ENCODE assay signal across 21 cellular contexts in genomic region chr4:133584714-133585113, GRCh38.
DNase-seq lines count a peak whose midpoint lies in the region; ATAC-seq, FAIRE-seq and TF ChIP-seq lines count a peak whose summit lies in the region.
"Had no signal": no experiment of that assay in that cellular context is flagged by ENCODE, and none has a peak within 500 bp of the region (broad histone marks: within the 10 kb centered on the region; RNA-seq: fewer than 3 reads in every experiment).

No MANE protein-coding gene starts in this region.

- dilution Hi-C loops in mammary epithelial cell (cut with HindIII; ENCODE audit: low sequenced_read_pairs): no loop called here

- no peak overlapping the region for H2AFZ ChIP-seq in mammary epithelial cell (ENCODE audit: low read depth, low read length)
- H2AFZ ChIP-seq: PC-9 had no signal

- H3K27ac Mint-ChIP-seq in activated CD4-positive, alpha-beta T cell treated with anti-CD3 and anti-CD28 coated beads, Interleukin-2, amount 10 ng/mL, durations not matched to agents 24 days and 14 days: no peak overlapping the region
- H3K27ac Mint-ChIP-seq: activated CD8-positive, alpha-beta T cell treated with anti-CD3 and anti-CD28 coated beads, Interleukin-2, amount 10 ng/mL, durations not matched to agents 7 days and 5 days; activated naive CD4-positive, alpha-beta T cell treated with anti-CD3 and anti-CD28 coated beads, Interleukin-2, amount 10 ng/mL, durations not matched to agents 7 days and 5 days; nephron had no signal

- FAIRE-seq in small intestine (lab: Jason Lieb, UNC): no peak

- no peak overlapping the region for H3K9ac ChIP-seq in mammary epithelial cell (ENCODE audit: insufficient read depth, low read length)

- H3K4me3 ChIP-seq in brain microvascular endothelial cell (ENCODE audit: low read depth, low read length) (no peak overlapping the region), small intestine (ENCODE audit: low read depth in 1 of 2, low read length in 2 of 2) (no peak overlapping the region), mammary epithelial cell (replicated peaks in 1 of 3; ENCODE audit: insufficient read depth in 1 of 3, low read depth in 2 of 3, low read length in 3 of 3) (no peak overlapping the region), dorsolateral prefrontal cortex (no peak overlapping the region)
- H3K4me3 ChIP-seq: PC-9, SJCRH30 had no signal

- no peak overlapping the region for H3K4me2 ChIP-seq in mammary epithelial cell (ENCODE audit: insufficient read depth, low read depth, low read length)
- H3K4me2 ChIP-seq: PC-9 had no signal

- TF ChIP-seq CTCF in LNCAP (IDR thresholded peaks at IDR 0.05) (peak; percentile 9; the same call in 1 of the 2 replicates), brain microvascular endothelial cell (IDR thresholded peaks at IDR 0.05; ENCODE audit: low read depth, low read length, missing control alignments) (peak; percentile 18), mammary epithelial cell (conservative IDR thresholded peaks at IDR 0.05 in 1 of 2, IDR thresholded peaks at IDR 0.05 in 1 of 2; ENCODE audit: extremely low read depth in 1 of 2, insufficient read depth in 1 of 2, low read depth in 1 of 2, low read length in 2 of 2) (no peak), dorsolateral prefrontal cortex (IDR thresholded peaks at IDR 0.05 in 54 of 56, conservative IDR thresholded peaks at IDR 0.05 in 2 of 56; ENCODE audit: low read depth in 1 of 56, partially characterized antibody in 56 of 56) (no peak)

- H3K4me1 Mint-ChIP-seq in activated CD4-positive, alpha-beta T cell treated with anti-CD3 and anti-CD28 coated beads, Interleukin-2, amount 10 ng/mL, durations not matched to agents 24 days and 14 days: no peaks in the 10 kb centered on the region
- H3K4me1 Mint-ChIP-seq: activated naive CD4-positive, alpha-beta T cell treated with anti-CD3 and anti-CD28 coated beads, Interleukin-2, amount 10 ng/mL, durations not matched to agents 7 days and 5 days; nephron had no signal

- no peak overlapping the region for H3K4me3 Mint-ChIP-seq in activated CD4-positive, alpha-beta T cell treated with anti-CD3 and anti-CD28 coated beads, Interleukin-2, amount 10 ng/mL, durations not matched to agents 24 days and 14 days
- H3K4me3 Mint-ChIP-seq: activated CD8-positive, alpha-beta T cell treated with anti-CD3 and anti-CD28 coated beads, Interleukin-2, amount 10 ng/mL, durations not matched to agents 7 days and 5 days; activated naive CD4-positive, alpha-beta T cell treated with anti-CD3 and anti-CD28 coated beads, Interleukin-2, amount 10 ng/mL, durations not matched to agents 7 days and 5 days; nephron had no signal

- H3K27ac ChIP-seq in brain microvascular endothelial cell (no peak overlapping the region), small intestine (ENCODE audit: low read depth in 1 of 2, low read length in 1 of 2) (no peak overlapping the region), mammary epithelial cell (ENCODE audit: insufficient read depth, low read depth, low read length) (no peak overlapping the region), dorsolateral prefrontal cortex (no peak overlapping the region)
- H3K27ac ChIP-seq: PC-9, SJCRH30 had no signal

- BruUV-seq in mammary epithelial cell (replicated peaks; lab: Mats Ljungman, UMichigan): no TSS peak

- no peaks in the 10 kb centered on the region for H3K9me3 Mint-ChIP-seq in activated CD4-positive, alpha-beta T cell treated with anti-CD3 and anti-CD28 coated beads, Interleukin-2, amount 10 ng/mL, durations not matched to agents 24 days and 14 days

- DNase-seq in activated CD4-positive, alpha-beta T cell treated with anti-CD3 and anti-CD28 coated beads, Interleukin-2, amount 10 ng/mL, durations not matched to agents 24 days and 14 days: peak; percentile 32
- no peak for DNase-seq in activated CD4-positive, alpha-beta T cell treated with anti-CD3 and anti-CD28 coated beads, Interleukin-2, amount 50 U/mL, for 48 hours
- DNase-seq in brain microvascular endothelial cell: no peak
- peak; percentile 0 for DNase-seq in small intestine
- no peak for DNase-seq in mammary epithelial cell
- no peak for DNase-seq in dorsolateral prefrontal cortex
- DNase-seq: activated CD8-positive, alpha-beta T cell treated with anti-CD3 and anti-CD28 coated beads, Interleukin-2, amount 10 ng/mL, durations not matched to agents 7 days and 5 days; activated naive CD4-positive, alpha-beta T cell treated with anti-CD3 and anti-CD28 coated beads, Interleukin-2, amount 10 ng/mL, durations not matched to agents 7 days and 5 days; activated T-cell treated with anti-CD3 and anti-CD28 coated beads, Interleukin-2, amount 50 U/mL, for 1 hour; DMS153; NCI-H1417 treated with DMSO at 0.1 percent for 48 hours; NCI-H2171 treated with DMSO at 0.1 percent for 48 hours; NCI-H69; PC-9; stimulated activated CD4-positive, alpha-beta T cell treated with anti-CD3 and anti-CD28 coated beads, Interleukin-1b, Interleukin-23, amount 100 ng/mL, for 48 hours; stimulated activated naive CD4-positive, alpha-beta T cell treated with Interleukin-2 at 50 U/mL for 16 hours had no signal

- H4K20me1 ChIP-seq in mammary epithelial cell (ENCODE audit: insufficient read depth, low read length): no peaks in the 10 kb centered on the region

- CTCF ChIA-PET in mammary epithelial cell (lab: Charles Lee; ENCODE audit: low non-redundant PET): no interaction called here

- intact Hi-C loops in activated CD4-positive, alpha-beta T cell treated with anti-CD3 and anti-CD28 coated beads, Interleukin-2, amount 10 ng/mL, durations not matched to agents 24 days and 14 days (cut with micrococcal nuclease): no loop called here
- intact Hi-C loops in mammary epithelial cell (cut with micrococcal nuclease) (no loop called here), dorsolateral prefrontal cortex (cut with DNase I) (no loop called here)

- in situ Hi-C loops in brain microvascular endothelial cell (cut with HindIII; ENCODE audit: low pct_ligation_motif_present, low sequenced_read_pairs): no loop called here
- in situ Hi-C loops in mammary epithelial cell (cut with MboI; ENCODE audit: low sequenced_read_pairs in 2 of 2): no loop called here

- H3K36me3 Mint-ChIP-seq in activated CD4-positive, alpha-beta T cell treated with anti-CD3 and anti-CD28 coated beads, Interleukin-2, amount 10 ng/mL, durations not matched to agents 24 days and 14 days (ENCODE audit: low read depth): no peaks in the 10 kb centered on the region
- H3K36me3 Mint-ChIP-seq: activated naive CD4-positive, alpha-beta T cell treated with anti-CD3 and anti-CD28 coated beads, Interleukin-2, amount 10 ng/mL, durations not matched to agents 7 days and 5 days had no signal

- no peaks in the 10 kb centered on the region for H3K36me3 ChIP-seq in brain microvascular endothelial cell (replicated peaks)
- no peaks in the 10 kb centered on the region for H3K36me3 ChIP-seq in small intestine (ENCODE audit: control insufficient read depth in 2 of 2, insufficient read depth in 2 of 2, low read length in 2 of 2)
- H3K36me3 ChIP-seq in mammary epithelial cell (ENCODE audit: insufficient read depth, low read length): no peaks in the 10 kb centered on the region
- H3K36me3 ChIP-seq: SJCRH30 had no signal

- no peaks in the 10 kb centered on the region for H3K4me1 ChIP-seq in small intestine (ENCODE audit: control insufficient read depth in 2 of 2, insufficient read depth in 1 of 2, low read depth in 1 of 2, low read length in 1 of 2)
- peaks cover 12% of the 10 kb centered on the region for H3K4me1 ChIP-seq in mammary epithelial cell (ENCODE audit: insufficient read depth, low read length)
- H3K4me1 ChIP-seq: SJCRH30 had no signal

- H3K27me3 ChIP-seq in brain microvascular endothelial cell (replicated peaks) (no peaks in the 10 kb centered on the region), small intestine (ENCODE audit: control insufficient read depth in 2 of 2, insufficient read depth in 2 of 2, low read length in 2 of 2) (no peaks in the 10 kb centered on the region), mammary epithelial cell (ENCODE audit: insufficient read depth, low read length) (no peaks in the 10 kb centered on the region), dorsolateral prefrontal cortex (peaks cover 0 to 2% (median 0%) of the 10 kb centered on the region in 45 donors)
- H3K27me3 ChIP-seq: SJCRH30 had no signal

- H3K27me3 Mint-ChIP-seq in activated CD4-positive, alpha-beta T cell treated with anti-CD3 and anti-CD28 coated beads, Interleukin-2, amount 10 ng/mL, durations not matched to agents 24 days and 14 days: no peaks in the 10 kb centered on the region
- H3K27me3 Mint-ChIP-seq: activated naive CD4-positive, alpha-beta T cell treated with anti-CD3 and anti-CD28 coated beads, Interleukin-2, amount 10 ng/mL, durations not matched to agents 7 days and 5 days had no signal

- no peaks in the 10 kb centered on the region for H3K9me3 ChIP-seq in small intestine (ENCODE audit: control insufficient read depth, low read depth)
- H3K9me3 ChIP-seq in mammary epithelial cell (replicated peaks; ENCODE audit: insufficient read depth, low read length): no peaks in the 10 kb centered on the region
- H3K9me3 ChIP-seq: SJCRH30 had no signal

- 69 to 84% (median 77%) methylated on average over 5 of the region's 5 CpGs for WGBS in small intestine, 3 donors
- WGBS in mammary epithelial cell (ENCODE audit: low coverage, missing lambda C conversion rate): 100% methylated on average over 5 of the region's 5 CpGs

- H3K79me2 ChIP-seq in mammary epithelial cell (ENCODE audit: insufficient read depth, low read length): no peaks in the 10 kb centered on the region

- ATAC-seq in HG03097 (IDR thresholded peaks at IDR 0.05; ENCODE audit: low FRiP score, unreplicated experiment): no peak
- ATAC-seq: activated CD8-positive, alpha-beta T cell treated with anti-CD3 and anti-CD28 coated beads, Interleukin-2, amount 10 ng/mL, durations not matched to agents 7 days and 5 days; esophagus mucosa had no signal

Comparison
In these comparisons a context has a peak if more than half of its experiments do, and no peak if none do; other contexts are left out.
1. DNase-seq: peak in activated CD4-positive, alpha-beta T cell treated with anti-CD3 and anti-CD28 coated beads, Interleukin-2, amount 10 ng/mL, durations not matched to agents 24 days and 14 days (single experiment) and small intestine (single experiment); none in activated CD4-positive, alpha-beta T cell treated with anti-CD3 and anti-CD28 coated beads, Interleukin-2, amount 50 U/mL, for 48 hours (0 of 2), brain microvascular endothelial cell (single experiment), mammary epithelial cell (single experiment) and dorsolateral prefrontal cortex (0 of 10).
2. CTCF ChIP-seq: peak in LNCAP (single experiment) and brain microvascular endothelial cell (single experiment); none in mammary epithelial cell (0 of 2) and dorsolateral prefrontal cortex (0 of 56).